In genomic region chr1:216183427-216183826, GRCh38 we compare ENCODE assay signal across 12 cellular contexts.
DNase-seq lines count a peak whose midpoint lies in the region; ATAC-seq lines count a peak whose summit lies in the region.
"Had no signal": no experiment of that assay in that cellular context is flagged by ENCODE, and none has a peak within 500 bp of the region (broad histone marks: within the 10 kb centered on the region; RNA-seq: fewer than 3 reads in every experiment).

No MANE protein-coding gene starts in this region.

- H3K9me3 ChIP-seq in ES-I3 (ENCODE audit: control insufficient read depth, insufficient read depth, low read length) = no peaks in the 10 kb centered on the region
- H3K9me3 ChIP-seq in adipocyte (ENCODE audit: control insufficient read depth, low read length) = no peaks in the 10 kb centered on the region
- H3K9me3 ChIP-seq in mesodermal cell (ENCODE audit: control insufficient read depth, low read length) = no peaks in the 10 kb centered on the region
- H3K9me3 ChIP-seq in effector memory CD4-positive, alpha-beta T cell (ENCODE audit: control insufficient read depth, low read length) = no peaks in the 10 kb centered on the region

- H3K36me3 ChIP-seq in ES-I3 (ENCODE audit: insufficient read depth, low read length) (no peaks in the 10 kb centered on the region), adipocyte (ENCODE audit: control insufficient read depth, insufficient read depth, low read length, severe bottlenecking) (no peaks in the 10 kb centered on the region), mesodermal cell (ENCODE audit: control insufficient read depth, insufficient read depth, low read length) (no peaks in the 10 kb centered on the region)
- H3K36me3 ChIP-seq in effector memory CD4-positive, alpha-beta T cell (ENCODE audit: control insufficient read depth, insufficient read depth, low read length) = no peaks in the 10 kb centered on the region

- H3K4me3 Mint-ChIP-seq in activated T-cell treated with anti-CD3 and anti-CD28 coated beads, Interleukin-2, amount 50 U/mL, for 4 hours = no peak overlapping the region
- H3K4me3 Mint-ChIP-seq: activated CD8-positive, alpha-beta T cell treated with anti-CD3 and anti-CD28 coated beads for 36 hours; CD4-positive, alpha-beta T cell; T-helper 17 cell had no signal

- H3K4me1 ChIP-seq in ES-I3 (ENCODE audit: insufficient read depth, low read length) = peaks cover 36% of the 10 kb centered on the region
- peaks cover 16% of the 10 kb centered on the region for H3K4me1 ChIP-seq in adipocyte (ENCODE audit: control insufficient read depth, insufficient read depth, low read length)
- H3K4me1 ChIP-seq in mesodermal cell (ENCODE audit: control insufficient read depth, insufficient read depth, low read length, poor library complexity, severe bottlenecking) = peaks cover 22% of the 10 kb centered on the region
- H3K4me1 ChIP-seq in effector memory CD4-positive, alpha-beta T cell (ENCODE audit: control insufficient read depth, insufficient read depth, low read length, poor library complexity, severe bottlenecking) = no peaks in the 10 kb centered on the region

- DNase-seq in NCI-H1436 (lab: John Stamatoyannopoulos, UW) (peak; percentile 53), adipocyte (ENCODE audit: low read depth) (peak; percentile 39)
- no peak for DNase-seq in activated T-cell treated with anti-CD3 and anti-CD28 coated beads, Interleukin-2, amount 50 U/mL, for 4 hours
- DNase-seq in effector memory CD4-positive, alpha-beta T cell = no peak
- DNase-seq in stimulated activated CD4-positive, alpha-beta T cell treated with anti-CD3 and anti-CD28 coated beads, Interleukin-1b, Interleukin-23, amount 100 ng/mL, for 48 hours = no peak
- DNase-seq in activated CD4-positive, alpha-beta T cell treated with anti-CD3 and anti-CD28 coated beads, Interleukin-2, amount 50 U/mL, for 4 hours = no peak
- DNase-seq: activated CD8-positive, alpha-beta T cell treated with anti-CD3 and anti-CD28 coated beads for 36 hours; activated naive CD4-positive, alpha-beta T cell treated with anti-CD3 and anti-CD28 coated beads, Interleukin-2, amount 50 U/mL, for 16 hours; CD4-positive, alpha-beta T cell; T-helper 17 cell had no signal

- ATAC-seq in activated T-cell treated with anti-CD3 and anti-CD28 coated beads, Interleukin-2, amount 50 U/mL, for 4 hours = no peak
- ATAC-seq: activated CD8-positive, alpha-beta T cell treated with anti-CD3 and anti-CD28 coated beads for 36 hours; T-helper 17 cell had no signal

- no CpG with 5 or more reads among the region's 5 CpGs for WGBS in mesodermal cell (ENCODE audit: insufficient coverage in 2 of 2), 2 experiments

- peaks cover 15% of the 10 kb centered on the region for H3K9me3 Mint-ChIP-seq in activated T-cell treated with anti-CD3 and anti-CD28 coated beads, Interleukin-2, amount 50 U/mL, for 4 hours

- H3K27me3 ChIP-seq in adipocyte (replicated peaks; ENCODE audit: control insufficient read depth, insufficient read depth, low read length) = no peaks in the 10 kb centered on the region
- no peaks in the 10 kb centered on the region for H3K27me3 ChIP-seq in effector memory CD4-positive, alpha-beta T cell (replicated peaks; ENCODE audit: control insufficient read depth, insufficient read depth, low read length, poor library complexity, severe bottlenecking)

- peak overlapping the region; percentile 88 for H3K27ac ChIP-seq in mesodermal cell (ENCODE audit: low read depth, low read length, severe bottlenecking)
- H3K27ac ChIP-seq in effector memory CD4-positive, alpha-beta T cell (ENCODE audit: insufficient read depth, low read length, poor library complexity, severe bottlenecking) = no peak overlapping the region

- no peaks in the 10 kb centered on the region for H3K36me3 Mint-ChIP-seq in activated T-cell treated with anti-CD3 and anti-CD28 coated beads, Interleukin-2, amount 50 U/mL, for 4 hours (ENCODE audit: insufficient read depth)

- H3K9ac ChIP-seq in ES-I3 (ENCODE audit: low read depth, low read length) (peak overlapping the region; percentile 29), adipocyte (ENCODE audit: low read length) (no peak overlapping the region)

- no peaks in the 10 kb centered on the region for H3K27me3 Mint-ChIP-seq in activated T-cell treated with anti-CD3 and anti-CD28 coated beads, Interleukin-2, amount 50 U/mL, for 4 hours (ENCODE audit: low read depth)
- H3K27me3 Mint-ChIP-seq: activated CD8-positive, alpha-beta T cell treated with anti-CD3 and anti-CD28 coated beads for 36 hours; CD4-positive, alpha-beta T cell; T-helper 17 cell had no signal

- no peaks in the 10 kb centered on the region for H3K4me1 Mint-ChIP-seq in activated T-cell treated with anti-CD3 and anti-CD28 coated beads, Interleukin-2, amount 50 U/mL, for 4 hours (ENCODE audit: low read depth)
- H3K4me1 Mint-ChIP-seq: T-helper 17 cell had no signal

- H3K4me3 ChIP-seq in adipocyte (ENCODE audit: low read length) (peak overlapping the region; percentile 14), mesodermal cell (ENCODE audit: extremely low read depth, insufficient read depth, low read length, poor library complexity, severe bottlenecking) (no peak overlapping the region)
- H3K4me3 ChIP-seq in effector memory CD4-positive, alpha-beta T cell (ENCODE audit: insufficient read depth, low read depth, low read length, poor library complexity, severe bottlenecking) = no peak overlapping the region

Comparison
In these comparisons a context has a peak if more than half of its experiments do, and no peak if none do; other contexts are left out.
1. DNase-seq: peak in NCI-H1436 (single experiment) and adipocyte (single experiment); none in activated T-cell treated with anti-CD3 and anti-CD28 coated beads, Interleukin-2, amount 50 U/mL, for 4 hours (single experiment), effector memory CD4-positive, alpha-beta T cell (0 of 3), stimulated activated CD4-positive, alpha-beta T cell treated with anti-CD3 and anti-CD28 coated beads, Interleukin-1b, Interleukin-23, amount 100 ng/mL, for 48 hours (single experiment) and activated CD4-positive, alpha-beta T cell treated with anti-CD3 and anti-CD28 coated beads, Interleukin-2, amount 50 U/mL, for 4 hours (0 of 2).